ENCODE assay signal across 31 cellular contexts in genomic region chr9:33230756-33231691, GRCh38. TPM values are rescaled to one million over a fixed set of nuclear protein-coding genes. Genes with fewer than 3 reads are reported as not detected.
A peak's percentile ranks its signal among the peaks of the same experiment; 100 is the strongest.
DNase-seq lines count a peak whose midpoint lies in the region; ATAC-seq, FAIRE-seq and TF ChIP-seq lines count a peak whose summit lies in the region.
"Had no signal": no experiment of that assay in that cellular context is flagged by ENCODE, and none has a peak within 500 bp of the region (broad histone marks: within the 10 kb centered on the region; RNA-seq: fewer than 3 reads in every experiment).

No MANE protein-coding gene starts in this region.

- TF ChIP-seq CTCF in MCF 10A (IDR thresholded peaks at IDR 0.05; ENCODE audit: unreplicated experiment) (no peak), breast epithelium (IDR thresholded peaks at IDR 0.05) (no peak), astrocyte (IDR thresholded peaks at IDR 0.05; ENCODE audit: insufficient read depth, low read depth, low read length) (no peak)

- H3K4me3 Mint-ChIP-seq in MCF 10A (ENCODE audit: unreplicated experiment) (peak overlapping the region; percentile 61), astrocyte (ENCODE audit: unreplicated experiment) (no peak overlapping the region)
- H3K4me3 Mint-ChIP-seq: activated B cell treated with CpG ODN at 0.5 μM for 24 hours; central memory CD8-positive, alpha-beta T cell; neural crest cell; stimulated activated effector memory CD8-positive, alpha-beta T cell treated with anti-CD3 and anti-CD28 coated beads, Interleukin-12 subunit alpha, Interleukin-12 subunit beta, amount 100 ng/mL, for 72 hours had no signal

- H3K27ac ChIP-seq in breast epithelium = peak overlapping the region in 1 of 2 donors; percentile 75
- H3K27ac ChIP-seq in astrocyte (ENCODE audit: low read depth, low read length) = no peak overlapping the region
- H3K27ac ChIP-seq: dorsolateral prefrontal cortex, lower lobe of right lung, SK-N-MC had no signal

- no peaks in the 10 kb centered on the region for H4K20me1 ChIP-seq in astrocyte (ENCODE audit: insufficient read depth, low read length)

- FAIRE-seq in astrocyte (lab: Jason Lieb, UNC) = no peak
- FAIRE-seq: GM12892, islet of Langerhans had no signal

- intact Hi-C loops in MCF 10A (cut with micrococcal nuclease) (no loop called here), breast epithelium (cut with DNase I; ENCODE audit: low total_unique reads) (loop anchor here (5.0 kb wide), 1 partner anchor 59 kb away; no protein-coding TSS in a partner anchor)

- TF ChIP-seq POLR2A in breast epithelium (IDR thresholded peaks at IDR 0.05) = no peak

- H3K36me3 ChIP-seq in breast epithelium (no peaks in the 10 kb centered on the region), astrocyte (ENCODE audit: insufficient read depth, low read length) (no peaks in the 10 kb centered on the region)
- H3K36me3 ChIP-seq: lower lobe of right lung had no signal

- POLR2A ChIA-PET in MCF 10A (lab: Yijun Ruan, JAX) = interaction anchor here (0.7 to 13.4 kb wide), 26 partner anchors 9 to 388 kb away, joined by 3 to 387 read pairs (median 6); partner anchors contain the start of genes B4GALT1, BAG1, CHMP5 and DNAJA1

- no peaks in the 10 kb centered on the region for H3K79me2 ChIP-seq in astrocyte (ENCODE audit: insufficient read depth, low read length)

- H2AFZ ChIP-seq in astrocyte (ENCODE audit: low read depth, low read length) = no peak overlapping the region

- no peaks in the 10 kb centered on the region for H3K4me1 ChIP-seq in breast epithelium
- peaks cover 14% of the 10 kb centered on the region for H3K4me1 ChIP-seq in astrocyte (ENCODE audit: insufficient read depth, low read length)

- peak; percentile 79 for DNase-seq in MCF 10A (ENCODE audit: unreplicated experiment)
- no peak for DNase-seq in breast epithelium (ENCODE audit: low spot score in 2 of 2)
- DNase-seq in astrocyte (ENCODE audit: low read depth) = no peak
- DNase-seq in kidney glomerular epithelial cell (lab: John Stamatoyannopoulos, UW) = peak; percentile 68
- DNase-seq in NCI-H2227 (lab: John Stamatoyannopoulos, UW; ENCODE audit: unreplicated experiment) = no peak
- no peak for DNase-seq in SKM-1 (lab: John Stamatoyannopoulos, UW; ENCODE audit: unreplicated experiment)
- DNase-seq in HuH-7 (ENCODE audit: low spot score) = no peak
- DNase-seq: activated B cell treated with CpG ODN at 0.5 μM for 24 hours; activated CD4-positive, alpha-beta T cell treated with anti-CD3 and anti-CD28 coated beads, Interleukin-2, amount 50 U/mL, for 48 hours; activated gamma-delta T cell; dorsolateral prefrontal cortex; erythroblast; foreskin melanocyte; hypothalamus; lower lobe of right lung; NCI-H1417; NK-92 treated with Interleukin-12 subunit alpha and Interleukin-12 subunit beta, amount 100 ng/mL, for 24 hours; stimulated activated CD4-positive, alpha-beta T cell treated with anti-CD3 and anti-CD28 coated beads, Interleukin-1b, Interleukin-23, amount 100 ng/mL, for 48 hours; T-helper 9 cell had no signal

- H3K27me3 Mint-ChIP-seq in MCF 10A (ENCODE audit: insufficient read depth, unreplicated experiment) (no peaks in the 10 kb centered on the region), astrocyte (ENCODE audit: low read depth, unreplicated experiment) (peaks cover 44% of the 10 kb centered on the region)

- H3K4me2 ChIP-seq in astrocyte (ENCODE audit: low read length) = no peak overlapping the region

- H3K9ac ChIP-seq in astrocyte (ENCODE audit: low read length) = no peak overlapping the region

- H3K36me3 Mint-ChIP-seq in MCF 10A (ENCODE audit: insufficient read depth, unreplicated experiment) = peaks cover 12% of the 10 kb centered on the region
- no peaks in the 10 kb centered on the region for H3K36me3 Mint-ChIP-seq in astrocyte (ENCODE audit: low read depth, unreplicated experiment)
- H3K36me3 Mint-ChIP-seq: stimulated activated effector memory CD8-positive, alpha-beta T cell treated with anti-CD3 and anti-CD28 coated beads, Interleukin-12 subunit alpha, Interleukin-12 subunit beta, amount 100 ng/mL, for 72 hours had no signal

- CTCF ChIA-PET in MCF 10A (lab: Yijun Ruan, JAX) = interaction anchor here (0.6 to 1.7 kb wide), 14 partner anchors 9 to 289 kb away, joined by 3 to 9 read pairs (median 3); partner anchors contain the start of gene SPINK4

- H3K9me3 Mint-ChIP-seq in MCF 10A (ENCODE audit: unreplicated experiment) = no peaks in the 10 kb centered on the region
- H3K9me3 Mint-ChIP-seq in astrocyte (ENCODE audit: unreplicated experiment) = peaks cover 6% of the 10 kb centered on the region
- H3K9me3 Mint-ChIP-seq: activated B cell treated with CpG ODN at 0.5 μM for 24 hours; central memory CD8-positive, alpha-beta T cell; neural crest cell; stimulated activated effector memory CD8-positive, alpha-beta T cell treated with anti-CD3 and anti-CD28 coated beads, Interleukin-12 subunit alpha, Interleukin-12 subunit beta, amount 100 ng/mL, for 72 hours had no signal

- H3K27me3 ChIP-seq in breast epithelium (no peaks in the 10 kb centered on the region), astrocyte (ENCODE audit: insufficient read depth, low read length) (peaks cover 2% of the 10 kb centered on the region)

- no TSS peak for BruUV-seq in MCF 10A (replicated peaks; lab: Mats Ljungman, UMichigan)

- no peak overlapping the region for H3K4me3 ChIP-seq in breast epithelium
- H3K4me3 ChIP-seq in astrocyte (ENCODE audit: insufficient read depth, low read depth, low read length) = no peak overlapping the region
- H3K4me3 ChIP-seq: dorsolateral prefrontal cortex, lower lobe of right lung, SK-N-MC had no signal

- H3K9me3 ChIP-seq in breast epithelium (no peaks in the 10 kb centered on the region), astrocyte (ENCODE audit: insufficient read depth, low read depth, low read length) (no peaks in the 10 kb centered on the region)
- H3K9me3 ChIP-seq: lower lobe of right lung had no signal

- no peak for ATAC-seq in GM21447 (IDR thresholded peaks at IDR 0.05; ENCODE audit: unreplicated experiment)
- ATAC-seq: lower lobe of right lung; stimulated activated effector memory CD8-positive, alpha-beta T cell treated with anti-CD3 and anti-CD28 coated beads, Interleukin-12 subunit alpha, Interleukin-12 subunit beta, amount 100 ng/mL, for 72 hours had no signal

- H3K4me1 Mint-ChIP-seq in MCF 10A (ENCODE audit: insufficient read depth, unreplicated experiment) = peaks cover 72% of the 10 kb centered on the region
- peaks cover 5% of the 10 kb centered on the region for H3K4me1 Mint-ChIP-seq in astrocyte (ENCODE audit: low read depth, unreplicated experiment)
- H3K4me1 Mint-ChIP-seq: neural crest cell had no signal

- H3K27ac Mint-ChIP-seq in MCF 10A (ENCODE audit: low read depth, unreplicated experiment) = peak overlapping the region; percentile 97
- peak overlapping the region; percentile 7 for H3K27ac Mint-ChIP-seq in astrocyte (ENCODE audit: unreplicated experiment)
- H3K27ac Mint-ChIP-seq: activated B cell treated with CpG ODN at 0.5 μM for 24 hours; progenitor cell of endocrine pancreas; stimulated activated effector memory CD8-positive, alpha-beta T cell treated with anti-CD3 and anti-CD28 coated beads, Interleukin-12 subunit alpha, Interleukin-12 subunit beta, amount 100 ng/mL, for 72 hours had no signal

RNA-seq across cellular contexts. Expression of gene SPINK4, which starts 8.9 kb away (rescaled TPM):
- not detected in 2 replicates for total RNA-seq in MCF 10A (2022)
- not detected for total RNA-seq in breast epithelium
- total RNA-seq in astrocyte = not detected in 2 replicates
- total RNA-seq: A172, activated B cell treated with CpG ODN at 0.5 μM for 24 hours, dorsolateral prefrontal cortex, lower lobe of right lung, NCI-H460, neural crest cell, progenitor cell of endocrine pancreas, RPMI7951, temporal lobe had no signal

RNA-seq across cellular contexts. Expression of gene BAG1, which starts 33.5 kb away (rescaled TPM):
- 75.7 and 91.8 TPM in 2 replicates for total RNA-seq in MCF 10A (2022)
- total RNA-seq in breast epithelium = 10 to 100 TPM; 34.7 to 54.7 (median 44.9) TPM
- total RNA-seq in astrocyte = 37.2 and 43.3 TPM in 2 replicates

RNA-seq across cellular contexts. Expression of gene CHMP5, which starts 33.8 kb away (rescaled TPM):
- 67.6 and 85.1 TPM in 2 replicates for total RNA-seq in MCF 10A (2022)
- 10 to 100 TPM; 63.1 to 73.4 (median 65.5) TPM for total RNA-seq in breast epithelium
- total RNA-seq in astrocyte = 108 and 109 TPM in 2 replicates

RNA-seq across cellular contexts. Expression of gene NFX1, which starts 59.3 kb away (rescaled TPM):
- total RNA-seq in MCF 10A (2022) (66.7 and 78.5 TPM in 2 replicates), breast epithelium (10 to 100 TPM; 36.3 to 45.5 (median 38.3) TPM), astrocyte (26.7 and 27.8 TPM in 2 replicates)

Comparison
In these comparisons a context has a peak if more than half of its experiments do, and no peak if none do; other contexts are left out.
1. DNase-seq: peak in MCF 10A (single experiment) and kidney glomerular epithelial cell (single experiment); none in breast epithelium (0 of 2), astrocyte (single experiment), NCI-H2227 (single experiment), SKM-1 (single experiment) and HuH-7 (single experiment).